18 cellular contexts compared by ENCODE assay signal in genomic region chr7:127886248-127886647, GRCh38.
DNase-seq lines count a peak whose midpoint lies in the region; ATAC-seq and TF ChIP-seq lines count a peak whose summit lies in the region.
"Had no signal": no experiment of that assay in that cellular context is flagged by ENCODE, and none has a peak within 500 bp of the region (broad histone marks: within the 10 kb centered on the region; RNA-seq: fewer than 3 reads in every experiment).

No MANE protein-coding gene starts in this region.

- peaks cover 8% of the 10 kb centered on the region for H4K20me1 ChIP-seq in hepatocyte (ENCODE audit: insufficient read depth, poor library complexity, severe bottlenecking)

- peaks cover 9% of the 10 kb centered on the region for H3K9me3 Mint-ChIP-seq in Caco-2 (ENCODE audit: unreplicated experiment)
- no peaks in the 10 kb centered on the region for H3K9me3 Mint-ChIP-seq in brain
- H3K9me3 Mint-ChIP-seq: immature natural killer cell had no signal

- no peak overlapping the region for H2AFZ ChIP-seq in hepatocyte

- no TSS peak for BruUV-seq in Caco-2 (replicated peaks; lab: Mats Ljungman, UMichigan)

- DNase-seq in Caco-2 (no peak), NCI-H1694 (lab: John Stamatoyannopoulos, UW) (peak; percentile 82), hepatocyte (ENCODE audit: low spot score) (no peak), tibial artery (no peak), NCI-H748 (lab: John Stamatoyannopoulos, UW; ENCODE audit: unreplicated experiment) (no peak), DMS79 treated with DMSO at 0.1 percent for 48 hours (lab: John Stamatoyannopoulos, UW) (no peak)
- DNase-seq: activated CD4-positive, alpha-beta T cell treated with anti-CD3 and anti-CD28 coated beads for 48 hours; activated T-cell treated with anti-CD3 and anti-CD28 coated beads, Interleukin-2, amount 50 U/mL, for 1 hour; foreskin keratinocyte; immature natural killer cell; NCI-H1105 treated with DMSO at 0.1 percent for 48 hours; NCI-H510A; stomach; T1000 had no signal

- H3K4me1 Mint-ChIP-seq in Caco-2 (ENCODE audit: low read depth, unreplicated experiment) = peaks cover 26% of the 10 kb centered on the region
- H3K4me1 Mint-ChIP-seq in brain = peaks cover 77% of the 10 kb centered on the region

- H3K27ac ChIP-seq in hepatocyte (peak overlapping the region; percentile 19), tibial artery (peak overlapping the region in 1 of 2 donors; percentile 56)
- H3K27ac ChIP-seq: foreskin keratinocyte, neutrophil, RWPE1 had no signal

- H3K36me3 Mint-ChIP-seq in Caco-2 (ENCODE audit: insufficient read depth, unreplicated experiment) = peaks cover 47% of the 10 kb centered on the region
- H3K36me3 Mint-ChIP-seq in brain = peaks cover 38% of the 10 kb centered on the region

- CTCF ChIA-PET in Caco-2 (lab: Charles Lee) = no interaction called here

- H3K36me3 ChIP-seq in Caco-2 (ENCODE audit: control insufficient read depth, insufficient read depth, low read length) (peaks cover 3% of the 10 kb centered on the region; the same call in 1 of the 2 replicates), hepatocyte (replicated peaks; ENCODE audit: insufficient read depth, low read depth) (no peaks in the 10 kb centered on the region), tibial artery (peaks cover 0 to 14% (median 6%) of the 10 kb centered on the region in 3 donors)
- H3K36me3 ChIP-seq: neutrophil had no signal

- no peak overlapping the region for H3K4me3 ChIP-seq in Caco-2 (ENCODE audit: low read depth, low read length)
- no peak overlapping the region for H3K4me3 ChIP-seq in hepatocyte
- H3K4me3 ChIP-seq in tibial artery = no peak overlapping the region
- H3K4me3 ChIP-seq: stomach had no signal

- H3K9me3 ChIP-seq in Caco-2 (no peaks in the 10 kb centered on the region), hepatocyte (ENCODE audit: low read depth) (no peaks in the 10 kb centered on the region), tibial artery (no peaks in the 10 kb centered on the region)
- H3K9me3 ChIP-seq: neutrophil, stomach had no signal

- intact Hi-C loops in Caco-2 (cut with micrococcal nuclease; ENCODE audit: unreplicated experiment) = no loop called here
- intact Hi-C loops in tibial artery (cut with DNase I; ENCODE audit: low total_unique reads) = no loop called here

- no peak for TF ChIP-seq CTCF in Caco-2 (IDR thresholded peaks at IDR 0.05; ENCODE audit: insufficient read depth in 1 of 2, low read depth in 1 of 2, low read length in 1 of 2, severe bottlenecking in 1 of 2, unreplicated experiment in 1 of 2)
- no peak for TF ChIP-seq CTCF in brain (conservative IDR thresholded peaks at IDR 0.05)
- TF ChIP-seq CTCF in hepatocyte (IDR thresholded peaks at IDR 0.05; ENCODE audit: poor library complexity) = no peak
- TF ChIP-seq CTCF in tibial artery (IDR thresholded peaks at IDR 0.05) = no peak

- H3K4me1 ChIP-seq in Caco-2 (peaks cover 35% of the 10 kb centered on the region), hepatocyte (ENCODE audit: insufficient read depth) (peaks cover 22% of the 10 kb centered on the region), tibial artery (peaks cover 0 to 49% (median 29%) of the 10 kb centered on the region in 4 donors)

- POLR2A ChIA-PET in Caco-2 (lab: Charles Lee) = no interaction called here

- H3K27me3 Mint-ChIP-seq in Caco-2 (ENCODE audit: insufficient read depth, unreplicated experiment) = no peaks in the 10 kb centered on the region
- H3K27me3 Mint-ChIP-seq in brain = peaks cover 3% of the 10 kb centered on the region

- peak overlapping the region; percentile 46 for H3K27ac Mint-ChIP-seq in Caco-2 (ENCODE audit: unreplicated experiment)
- peak overlapping the region in 4 of 5 experiments; percentile 60 to 95 (median 91) for H3K27ac Mint-ChIP-seq in brain
- H3K27ac Mint-ChIP-seq: immature natural killer cell had no signal

- no peaks in the 10 kb centered on the region for H3K9me2 ChIP-seq in hepatocyte (replicated peaks; ENCODE audit: insufficient read depth)

- 71% methylated on average over 3 of the region's 3 CpGs for WGBS in hepatocyte (ENCODE audit: low lambda C conversion rate, missing lambda C conversion rate)

- peaks cover 48% of the 10 kb centered on the region for H3K79me2 ChIP-seq in hepatocyte

- H3K4me3 Mint-ChIP-seq in Caco-2 (ENCODE audit: unreplicated experiment) = no peak overlapping the region
- H3K4me3 Mint-ChIP-seq in brain = no peak overlapping the region
- H3K4me3 Mint-ChIP-seq: immature natural killer cell had no signal

- ATAC-seq in GM21825 (IDR thresholded peaks at IDR 0.05; ENCODE audit: unreplicated experiment) = no peak

- H3K4me2 ChIP-seq in hepatocyte = no peak overlapping the region

- H3K27me3 ChIP-seq in Caco-2 (replicated peaks; ENCODE audit: control insufficient read depth, insufficient read depth, low read length) = no peaks in the 10 kb centered on the region
- H3K27me3 ChIP-seq in hepatocyte = no peaks in the 10 kb centered on the region
- H3K27me3 ChIP-seq in tibial artery = no peaks in the 10 kb centered on the region
- H3K27me3 ChIP-seq: foreskin keratinocyte, neutrophil, stomach had no signal
